Comparison of ENCODE assay signal across 1 cellular context in genomic region chr2:226618875-226619605, GRCh38.
A peak's percentile ranks its signal among the peaks of the same experiment; 100 is the strongest.
TF ChIP-seq lines count a peak whose summit lies in the region.

No MANE protein-coding gene starts in this region.

TF ChIP-seq in HepG2, 621 proteins besides CTCF, POLR2A, EP300 and RAD21 (continued from another document and continues in another):
- no peak for TF ChIP-seq CSRNP2 (CRISPR knock-in tag; conservative IDR thresholded peaks at IDR 0.05; ENCODE audit: low read depth)
- peak; percentile 30; the same call in 1 of the 2 replicates for TF ChIP-seq ZFP36L1 (CRISPR knock-in tag; IDR thresholded peaks at IDR 0.05)
- TF ChIP-seq CBX5 (CRISPR knock-in tag; IDR thresholded peaks at IDR 0.05; ENCODE audit: borderline replicate concordance): no peak
- no peak for TF ChIP-seq ZNF598 (CRISPR knock-in tag; IDR thresholded peaks at IDR 0.05; ENCODE audit: borderline replicate concordance)
- TF ChIP-seq MED1 (CRISPR knock-in tag; IDR thresholded peaks at IDR 0.05): peak; percentile 96
- no peak for TF ChIP-seq ZBTB1 (CRISPR knock-in tag; IDR thresholded peaks at IDR 0.05; ENCODE audit: borderline replicate concordance)
- TF ChIP-seq MBD4 (IDR thresholded peaks at IDR 0.05; ENCODE audit: borderline replicate concordance, low read length): peak; percentile 98
- TF ChIP-seq SMARCC2 (IDR thresholded peaks at IDR 0.05): no peak
- no peak for TF ChIP-seq GPBP1L1 (CRISPR knock-in tag; IDR thresholded peaks at IDR 0.05)
- peak; percentile 39 for TF ChIP-seq NFYC (CRISPR knock-in tag; IDR thresholded peaks at IDR 0.05)
- TF ChIP-seq KAT2B (IDR thresholded peaks at IDR 0.05; ENCODE audit: borderline replicate concordance, low read depth, low read length): no peak
- TF ChIP-seq, protein P1, sequence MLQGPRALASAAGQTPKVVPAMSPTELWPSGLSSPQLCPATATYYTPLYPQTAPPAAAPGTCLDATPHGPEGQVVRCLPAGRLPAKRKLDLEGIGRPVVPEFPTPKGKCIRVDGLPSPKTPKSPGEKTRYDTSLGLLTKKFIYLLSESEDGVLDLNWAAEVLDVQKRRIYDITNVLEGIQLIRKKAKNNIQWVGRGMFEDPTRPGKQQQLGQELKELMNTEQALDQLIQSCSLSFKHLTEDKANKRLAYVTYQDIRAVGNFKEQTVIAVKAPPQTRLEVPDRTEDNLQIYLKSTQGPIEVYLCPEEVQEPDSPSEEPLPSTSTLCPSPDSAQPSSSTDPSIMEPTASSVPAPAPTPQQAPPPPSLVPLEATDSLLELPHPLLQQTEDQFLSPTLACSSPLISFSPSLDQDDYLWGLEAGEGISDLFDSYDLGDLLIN (CRISPR knock-in tag; IDR thresholded peaks at IDR 0.05; ENCODE audit: borderline replicate concordance): no peak
- TF ChIP-seq ZNF7 (CRISPR knock-in tag; IDR thresholded peaks at IDR 0.05): no peak
- TF ChIP-seq PRPF4 (IDR thresholded peaks at IDR 0.05; ENCODE audit: low read depth, low read length, poor library complexity, severe bottlenecking): no peak
- peak; percentile 100 for TF ChIP-seq NFIC (IDR thresholded peaks at IDR 0.05; ENCODE audit: low read length)
- no peak for TF ChIP-seq RARG (CRISPR knock-in tag; IDR thresholded peaks at IDR 0.05; ENCODE audit: low read depth)
- TF ChIP-seq ATM (IDR thresholded peaks at IDR 0.05; ENCODE audit: borderline replicate concordance): peak; percentile 94; the same call in 1 of the 2 replicates
- no peak for TF ChIP-seq ZNF282 (IDR thresholded peaks at IDR 0.05; ENCODE audit: partially characterized antibody)
- no peak for TF ChIP-seq CHD2 (IDR thresholded peaks at IDR 0.05; ENCODE audit: low read depth, low read length)
- TF ChIP-seq ZNF660 (CRISPR knock-in tag; IDR thresholded peaks at IDR 0.05; ENCODE audit: borderline replicate concordance, low read depth): no peak
- TF ChIP-seq ZNF503 (CRISPR knock-in tag; IDR thresholded peaks at IDR 0.05): peak; percentile 96
- no peak for TF ChIP-seq ZFP37 (CRISPR knock-in tag; IDR thresholded peaks at IDR 0.05; ENCODE audit: borderline replicate concordance)
- TF ChIP-seq ZNF766 (CRISPR knock-in tag; IDR thresholded peaks at IDR 0.05; ENCODE audit: borderline replicate concordance): no peak
- 0 out of 2 replicates have a peak, but pooled peaks have one; percentile 86 for TF ChIP-seq CENPBD1 (CRISPR knock-in tag; IDR thresholded peaks at IDR 0.05; ENCODE audit: borderline replicate concordance, low read depth)
- TF ChIP-seq NONO (IDR thresholded peaks at IDR 0.05): no peak
- no peak for TF ChIP-seq NONO (CRISPR knock-in tag; conservative IDR thresholded peaks at IDR 0.05)
- TF ChIP-seq SMARCE1 (IDR thresholded peaks at IDR 0.05; ENCODE audit: borderline replicate concordance): no peak
- TF ChIP-seq ZNF564 (CRISPR knock-in tag; IDR thresholded peaks at IDR 0.05): no peak
- no peak for TF ChIP-seq GTF2F1 (IDR thresholded peaks at IDR 0.05; ENCODE audit: low read length)
- peak; percentile 91 for TF ChIP-seq PPARG (CRISPR knock-in tag; conservative IDR thresholded peaks at IDR 0.05)
- TF ChIP-seq ARNTL (CRISPR knock-in tag; IDR thresholded peaks at IDR 0.05): 0 out of 2 replicates have a peak, but pooled peaks have one; percentile 56
- TF ChIP-seq ZNF883 (CRISPR knock-in tag; IDR thresholded peaks at IDR 0.05; ENCODE audit: not compliant biosample characterization): no peak
- TF ChIP-seq, protein P2, sequence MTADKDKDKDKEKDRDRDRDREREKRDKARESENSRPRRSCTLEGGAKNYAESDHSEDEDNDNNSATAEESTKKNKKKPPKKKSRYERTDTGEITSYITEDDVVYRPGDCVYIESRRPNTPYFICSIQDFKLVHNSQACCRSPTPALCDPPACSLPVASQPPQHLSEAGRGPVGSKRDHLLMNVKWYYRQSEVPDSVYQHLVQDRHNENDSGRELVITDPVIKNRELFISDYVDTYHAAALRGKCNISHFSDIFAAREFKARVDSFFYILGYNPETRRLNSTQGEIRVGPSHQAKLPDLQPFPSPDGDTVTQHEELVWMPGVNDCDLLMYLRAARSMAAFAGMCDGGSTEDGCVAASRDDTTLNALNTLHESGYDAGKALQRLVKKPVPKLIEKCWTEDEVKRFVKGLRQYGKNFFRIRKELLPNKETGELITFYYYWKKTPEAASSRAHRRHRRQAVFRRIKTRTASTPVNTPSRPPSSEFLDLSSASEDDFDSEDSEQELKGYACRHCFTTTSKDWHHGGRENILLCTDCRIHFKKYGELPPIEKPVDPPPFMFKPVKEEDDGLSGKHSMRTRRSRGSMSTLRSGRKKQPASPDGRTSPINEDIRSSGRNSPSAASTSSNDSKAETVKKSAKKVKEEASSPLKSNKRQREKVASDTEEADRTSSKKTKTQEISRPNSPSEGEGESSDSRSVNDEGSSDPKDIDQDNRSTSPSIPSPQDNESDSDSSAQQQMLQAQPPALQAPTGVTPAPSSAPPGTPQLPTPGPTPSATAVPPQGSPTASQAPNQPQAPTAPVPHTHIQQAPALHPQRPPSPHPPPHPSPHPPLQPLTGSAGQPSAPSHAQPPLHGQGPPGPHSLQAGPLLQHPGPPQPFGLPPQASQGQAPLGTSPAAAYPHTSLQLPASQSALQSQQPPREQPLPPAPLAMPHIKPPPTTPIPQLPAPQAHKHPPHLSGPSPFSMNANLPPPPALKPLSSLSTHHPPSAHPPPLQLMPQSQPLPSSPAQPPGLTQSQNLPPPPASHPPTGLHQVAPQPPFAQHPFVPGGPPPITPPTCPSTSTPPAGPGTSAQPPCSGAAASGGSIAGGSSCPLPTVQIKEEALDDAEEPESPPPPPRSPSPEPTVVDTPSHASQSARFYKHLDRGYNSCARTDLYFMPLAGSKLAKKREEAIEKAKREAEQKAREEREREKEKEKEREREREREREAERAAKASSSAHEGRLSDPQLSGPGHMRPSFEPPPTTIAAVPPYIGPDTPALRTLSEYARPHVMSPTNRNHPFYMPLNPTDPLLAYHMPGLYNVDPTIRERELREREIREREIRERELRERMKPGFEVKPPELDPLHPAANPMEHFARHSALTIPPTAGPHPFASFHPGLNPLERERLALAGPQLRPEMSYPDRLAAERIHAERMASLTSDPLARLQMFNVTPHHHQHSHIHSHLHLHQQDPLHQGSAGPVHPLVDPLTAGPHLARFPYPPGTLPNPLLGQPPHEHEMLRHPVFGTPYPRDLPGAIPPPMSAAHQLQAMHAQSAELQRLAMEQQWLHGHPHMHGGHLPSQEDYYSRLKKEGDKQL (CRISPR knock-in tag; IDR thresholded peaks at IDR 0.05; ENCODE audit: low read depth): peak; percentile 87
- TF ChIP-seq MAX (IDR thresholded peaks at IDR 0.05): peak; percentile 43
- no peak for TF ChIP-seq PAF1 (CRISPR knock-in tag; IDR thresholded peaks at IDR 0.05)
- TF ChIP-seq ZSCAN9 (CRISPR knock-in tag; IDR thresholded peaks at IDR 0.05; ENCODE audit: borderline replicate concordance): peak; percentile 94
- TF ChIP-seq YEATS2 (CRISPR knock-in tag; IDR thresholded peaks at IDR 0.05; ENCODE audit: borderline replicate concordance): no peak
- TF ChIP-seq TP53 (CRISPR knock-in tag; conservative IDR thresholded peaks at IDR 0.05): no peak
- TF ChIP-seq HMG20A (CRISPR knock-in tag; IDR thresholded peaks at IDR 0.05; ENCODE audit: borderline replicate concordance): peak; percentile 98
- peak; percentile 95 for TF ChIP-seq CREM (IDR thresholded peaks at IDR 0.05)
- TF ChIP-seq CREM (CRISPR knock-in tag; IDR thresholded peaks at IDR 0.05): no peak
- TF ChIP-seq DPF2 (CRISPR knock-in tag; IDR thresholded peaks at IDR 0.05; ENCODE audit: borderline replicate concordance, low read depth): peak; percentile 78; the same call in 1 of the 2 replicates
- no peak for TF ChIP-seq ARID2 (CRISPR knock-in tag; IDR thresholded peaks at IDR 0.05; ENCODE audit: borderline replicate concordance)
- 0 out of 2 replicates have a peak, but pooled peaks have one; percentile 80 for TF ChIP-seq ZNF292 (CRISPR knock-in tag; IDR thresholded peaks at IDR 0.05; ENCODE audit: borderline replicate concordance, low read depth)
- TF ChIP-seq SATB2 (CRISPR knock-in tag; IDR thresholded peaks at IDR 0.05): 0 out of 2 replicates have a peak, but pooled peaks have one; percentile 51
- TF ChIP-seq TRIM24 (CRISPR knock-in tag; IDR thresholded peaks at IDR 0.05): peak; percentile 95
- no peak for TF ChIP-seq ZNF616 (CRISPR knock-in tag; IDR thresholded peaks at IDR 0.05; ENCODE audit: low read depth)
- TF ChIP-seq ZC3H4 (CRISPR knock-in tag; IDR thresholded peaks at IDR 0.05; ENCODE audit: borderline replicate concordance): no peak
- peak; percentile 97 for TF ChIP-seq HDAC2 (CRISPR knock-in tag; IDR thresholded peaks at IDR 0.05)
- 0 out of 2 replicates have a peak, but pooled peaks have one; percentile 44 for TF ChIP-seq ZBTB43 (CRISPR knock-in tag; conservative IDR thresholded peaks at IDR 0.05)
- TF ChIP-seq FOXO1 (CRISPR knock-in tag; IDR thresholded peaks at IDR 0.05): peak; percentile 79
- TF ChIP-seq ATF5 (CRISPR knock-in tag; IDR thresholded peaks at IDR 0.05; ENCODE audit: low read depth): no peak
- TF ChIP-seq KDM5B (CRISPR knock-in tag; IDR thresholded peaks at IDR 0.05; ENCODE audit: borderline replicate concordance): no peak
- TF ChIP-seq EED (CRISPR knock-in tag; IDR thresholded peaks at IDR 0.05): no peak
- TF ChIP-seq EEA1 (CRISPR knock-in tag; IDR thresholded peaks at IDR 0.05; ENCODE audit: borderline replicate concordance): no peak
- no peak; a peak in 2 of 4 replicates for TF ChIP-seq MAFK (conservative IDR thresholded peaks at IDR 0.05 in 1 of 2, IDR thresholded peaks at IDR 0.05 in 1 of 2; ENCODE audit: low read length in 2 of 2)
- no peak for TF ChIP-seq FOXC1 (CRISPR knock-in tag; IDR thresholded peaks at IDR 0.05; ENCODE audit: borderline replicate concordance)
- TF ChIP-seq ZKSCAN1 (IDR thresholded peaks at IDR 0.05; ENCODE audit: low read length): no peak
- no peak for TF ChIP-seq ZNF557 (CRISPR knock-in tag; IDR thresholded peaks at IDR 0.05)
